ENCODE assay signal across 21 cellular contexts in the genomic region with DNA sequence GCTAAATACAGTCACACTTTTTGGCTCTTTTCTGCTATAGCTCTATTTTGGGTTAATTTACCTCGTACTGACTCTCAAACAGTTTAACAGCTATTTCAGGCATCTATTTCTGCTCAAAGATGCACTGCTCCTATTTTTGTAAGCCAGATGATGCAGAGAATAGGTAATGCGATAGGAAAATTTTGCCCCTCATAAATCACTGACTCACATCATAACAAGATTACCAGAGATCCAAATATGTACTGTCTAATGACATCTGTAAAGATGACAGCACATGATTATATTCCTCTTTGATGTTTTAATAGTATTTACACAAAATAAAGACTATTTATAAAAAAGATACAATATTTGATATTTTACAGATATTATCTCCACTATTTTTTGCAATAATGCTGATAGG. TPM values are rescaled to one million over a fixed set of nuclear protein-coding genes. Genes with fewer than 3 reads are reported as not detected.
"Had no signal": no experiment of that assay in that cellular context is flagged by ENCODE, and none has a peak within 500 bp of the region (broad histone marks: within the 10 kb centered on the region; RNA-seq: fewer than 3 reads in every experiment).

No MANE protein-coding gene starts in this region.

- H3K27ac ChIP-seq: coronary artery, parathyroid adenoma, prostate gland, right lobe of liver, suprapubic skin had no signal

- H3K4me1 ChIP-seq: parathyroid adenoma, prostate gland had no signal

- H3K4me3 Mint-ChIP-seq: naive thymus-derived CD4-positive, alpha-beta T cell; nephron progenitor cell; type B pancreatic cell had no signal

- H3K36me3 Mint-ChIP-seq: naive thymus-derived CD4-positive, alpha-beta T cell; type B pancreatic cell had no signal

- H3K36me3 ChIP-seq: prostate gland, right lobe of liver, suprapubic skin, thyroid gland had no signal

- H3K27me3 ChIP-seq: right lobe of liver, thyroid gland had no signal

- H3K27ac Mint-ChIP-seq: naive thymus-derived CD4-positive, alpha-beta T cell; nephron progenitor cell; type B pancreatic cell had no signal

- H3K4me3 ChIP-seq: coronary artery, prostate gland, right lobe of liver, suprapubic skin, thyroid gland had no signal

- H3K9ac ChIP-seq: parathyroid adenoma had no signal

- H3K27me3 Mint-ChIP-seq: type B pancreatic cell had no signal

- H2AFZ ChIP-seq: parathyroid adenoma had no signal

- H3K9me3 Mint-ChIP-seq: naive thymus-derived CD4-positive, alpha-beta T cell; nephron progenitor cell had no signal

- DNase-seq: effector CD4-positive, alpha-beta T cell; left colon; mesendoderm; naive thymus-derived CD4-positive, alpha-beta T cell; nephron progenitor cell; retina; right lobe of liver; small intestine; stimulated activated CD4-positive, alpha-beta T cell treated with anti-CD3 and anti-CD28 coated beads, Interleukin-2, amount 100 ng/mL, for 48 hours; stimulated activated naive CD4-positive, alpha-beta T cell treated with Interleukin-2 at 50 U/mL for 16 hours; thyroid gland had no signal

- H3K9me3 ChIP-seq: prostate gland, right lobe of liver, suprapubic skin, thyroid gland had no signal

- H3K79me2 ChIP-seq: parathyroid adenoma had no signal

- ATAC-seq: left colon; naive thymus-derived CD4-positive, alpha-beta T cell; right lobe of liver had no signal

RNA-seq across cellular contexts. Expression of a gene that starts 58.7 kb away (rescaled TPM):
- total RNA-seq: dermis microvascular lymphatic vessel endothelial cell, fibroblast of lung, frontal cortex, kidney epithelial cell, lung microvascular endothelial cell, prostate gland, suprapubic skin had no signal
- polyA plus RNA-seq: fibroblast of lung had no signal
